ENCODE assay signal across 16 cellular contexts in genomic region chr1:26410706-26411623, GRCh38. TPM values are rescaled to one million over a fixed set of nuclear protein-coding genes. Genes with fewer than 3 reads are reported as not detected.
DNase-seq lines count a peak whose midpoint lies in the region; ATAC-seq and TF ChIP-seq lines count a peak whose summit lies in the region.
"Had no signal": no experiment of that assay in that cellular context is flagged by ENCODE, and none has a peak within 500 bp of the region (broad histone marks: within the 10 kb centered on the region; RNA-seq: fewer than 3 reads in every experiment).

A gene with protein sequence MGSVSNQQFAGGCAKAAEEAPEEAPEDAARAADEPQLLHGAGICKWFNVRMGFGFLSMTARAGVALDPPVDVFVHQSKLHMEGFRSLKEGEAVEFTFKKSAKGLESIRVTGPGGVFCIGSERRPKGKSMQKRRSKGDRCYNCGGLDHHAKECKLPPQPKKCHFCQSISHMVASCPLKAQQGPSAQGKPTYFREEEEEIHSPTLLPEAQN (plus strand): TSS chr1:26410817. CDS start chr1:26410892, 75 bp downstream.

- 0 out of 2 replicates have a peak, but pooled peaks cover 5% of the 10 kb centered on the region for H3K36me3 ChIP-seq in HAP-1 (replicated peaks)
- H3K36me3 ChIP-seq: thoracic aorta had no signal

- H3K36me3 Mint-ChIP-seq in CD4-positive, alpha-beta T cell (ENCODE audit: low read depth): no peaks in the 10 kb centered on the region
- no peaks in the 10 kb centered on the region for H3K36me3 Mint-ChIP-seq in endothelial cell (ENCODE audit: low read depth, unreplicated experiment)
- H3K36me3 Mint-ChIP-seq in nephron progenitor cell (ENCODE audit: low read depth): peaks cover 33% of the 10 kb centered on the region

- POLR2A ChIA-PET in CD4-positive, alpha-beta T cell (lab: Charles Lee): no interaction called here

- H3K4me3 Mint-ChIP-seq in CD4-positive, alpha-beta T cell: peak within 1 kb of the TSS; percentile 38
- H3K4me3 Mint-ChIP-seq in endothelial cell (ENCODE audit: unreplicated experiment): peak within 1 kb of the TSS; percentile 94
- H3K4me3 Mint-ChIP-seq in nephron progenitor cell: peak within 1 kb of the TSS; percentile 98

- H3K4me1 Mint-ChIP-seq in CD4-positive, alpha-beta T cell (ENCODE audit: low read depth): peaks cover 30% of the 10 kb centered on the region
- H3K4me1 Mint-ChIP-seq in endothelial cell (ENCODE audit: unreplicated experiment): peaks cover 36% of the 10 kb centered on the region
- H3K4me1 Mint-ChIP-seq in nephron progenitor cell: peaks cover 60% of the 10 kb centered on the region

- CTCF ChIA-PET in CD4-positive, alpha-beta T cell (lab: Charles Lee): no interaction called here

- in situ Hi-C loops in HAP-1 (cut with MboI; ENCODE audit: low sequenced_read_pairs): loop anchor here (10.0 kb wide), 1 partner anchor 126 kb away; the partner anchor contains the start of gene SH3BGRL3

- H3K4me1 ChIP-seq in HAP-1: peaks cover 21% of the 10 kb centered on the region

- no peaks in the 10 kb centered on the region for H3K9me3 ChIP-seq in CD4-positive, alpha-beta T cell (ENCODE audit: control insufficient read depth, low read length)
- H3K9me3 ChIP-seq in HAP-1: no peaks in the 10 kb centered on the region
- H3K9me3 ChIP-seq: mucosa of descending colon, thoracic aorta had no signal

- no peak within 1 kb of the TSS for H3K27ac ChIP-seq in CD4-positive, alpha-beta T cell (ENCODE audit: low read depth, low read length)
- H3K27ac ChIP-seq: thoracic aorta had no signal

- no peak for TF ChIP-seq POLR2A in lower leg skin (IDR thresholded peaks at IDR 0.05)

- ATAC-seq in CD4-positive, alpha-beta T cell (ENCODE audit: poor library complexity): no peak
- ATAC-seq: mucosa of descending colon had no signal

- no peak for DNase-seq in CD4-positive, alpha-beta T cell
- peak in 1 of 2 experiments; percentile 9 for DNase-seq in HAP-1 (ENCODE audit: low spot score in 2 of 2)
- peak; percentile 27 for DNase-seq in endothelial cell (ENCODE audit: low spot score)
- DNase-seq in nephron progenitor cell: peak; percentile 53
- no peak for DNase-seq in lower leg skin (ENCODE audit: low spot score in 2 of 2)
- no peak for DNase-seq in RKO (ENCODE audit: low spot score)
- DNase-seq in activated CD4-positive, alpha-beta T cell treated with anti-CD3 and anti-CD28 coated beads, Interleukin-2, amount 50 U/mL, for 1 hour: no peak
- DNase-seq in effector CD4-positive, alpha-beta T cell: no peak
- DNase-seq: effector CD8-positive, alpha-beta T cell; GDM1; mucosa of descending colon; NCI-H2107 had no signal

- H3K9me3 Mint-ChIP-seq in CD4-positive, alpha-beta T cell: peaks cover 2% of the 10 kb centered on the region
- no peaks in the 10 kb centered on the region for H3K9me3 Mint-ChIP-seq in endothelial cell (ENCODE audit: unreplicated experiment)
- no peaks in the 10 kb centered on the region for H3K9me3 Mint-ChIP-seq in nephron progenitor cell

- peaks cover 60% of the 10 kb centered on the region for H3K27me3 ChIP-seq in CD4-positive, alpha-beta T cell (ENCODE audit: control insufficient read depth, insufficient read depth, low read length)
- H3K27me3 ChIP-seq in HAP-1 (ENCODE audit: low read depth): peaks cover 21% of the 10 kb centered on the region

- peaks cover 74% of the 10 kb centered on the region for H3K27me3 Mint-ChIP-seq in CD4-positive, alpha-beta T cell
- peaks cover 8% of the 10 kb centered on the region for H3K27me3 Mint-ChIP-seq in endothelial cell (ENCODE audit: unreplicated experiment)
- no peaks in the 10 kb centered on the region for H3K27me3 Mint-ChIP-seq in nephron progenitor cell (ENCODE audit: low read depth, poor library complexity)

- intact Hi-C loops in CD4-positive, alpha-beta T cell (cut with DNase I, micrococcal nuclease): loop anchor here in 1 of 2 experiments (10.0 kb wide), 1 partner anchor 376 kb away; no protein-coding TSS in a partner anchor
- intact Hi-C loops in lower leg skin (cut with DNase I; ENCODE audit: low total_unique reads): loop anchor here (10.0 kb wide), 1 partner anchor 86 kb away; no protein-coding TSS in a partner anchor

- WGBS in lower leg skin, 2 donors: 3 to 4% methylated on average over 46 to 63 of the region's 70 CpGs

- H3K4me3 ChIP-seq in HAP-1: peak within 1 kb of the TSS; percentile 33
- H3K4me3 ChIP-seq in lower leg skin (ENCODE audit: low read depth, poor library complexity, severe bottlenecking): no peak within 1 kb of the TSS
- H3K4me3 ChIP-seq: mucosa of descending colon, thoracic aorta had no signal

- no peak for TF ChIP-seq CTCF in CD4-positive, alpha-beta T cell (IDR thresholded peaks at IDR 0.05)
- TF ChIP-seq CTCF in endothelial cell (IDR thresholded peaks at IDR 0.05; ENCODE audit: unreplicated experiment) (no peak), nephron progenitor cell (IDR thresholded peaks at IDR 0.05) (no peak), lower leg skin (IDR thresholded peaks at IDR 0.05) (no peak)

- H3K27ac Mint-ChIP-seq in CD4-positive, alpha-beta T cell: no peak within 1 kb of the TSS
- H3K27ac Mint-ChIP-seq in endothelial cell (ENCODE audit: unreplicated experiment) (peak within 1 kb of the TSS; percentile 64), nephron progenitor cell (peak within 1 kb of the TSS; percentile 97)
- H3K27ac Mint-ChIP-seq: CD14-positive monocyte had no signal

RNA-seq across cellular contexts. Expression of the gene that starts here (rescaled TPM):
- total RNA-seq in CD4-positive, alpha-beta T cell: not detected
- total RNA-seq in endothelial cell (ENCODE audit: unreplicated experiment) (107 TPM), lower leg skin (not detected)
- total RNA-seq: fibroblast of villous mesenchyme, HT1080, mucosa of descending colon, thoracic aorta had no signal

Comparison
In these comparisons a context has a peak if more than half of its experiments do, and no peak if none do; other contexts are left out.
1. RNA of the gene that starts here (total RNA-seq): 107 TPM in endothelial cell (single experiment); not detected in CD4-positive, alpha-beta T cell and not detected in lower leg skin; every median in the first group is over 100 times any median in the second.
2. DNase-seq: peak in endothelial cell (single experiment) and nephron progenitor cell (single experiment); none in CD4-positive, alpha-beta T cell (0 of 10), lower leg skin (0 of 2), RKO (single experiment), activated CD4-positive, alpha-beta T cell treated with anti-CD3 and anti-CD28 coated beads, Interleukin-2, amount 50 U/mL, for 1 hour (single experiment) and effector CD4-positive, alpha-beta T cell (single experiment).
3. H3K4me3 Mint-ChIP-seq: peak in every context shown above with its lines; median percentile 98 in nephron progenitor cell; 94 in endothelial cell; 38 in CD4-positive, alpha-beta T cell.